Comparison of ENCODE assay signal across 15 cellular contexts in the genomic region with DNA sequence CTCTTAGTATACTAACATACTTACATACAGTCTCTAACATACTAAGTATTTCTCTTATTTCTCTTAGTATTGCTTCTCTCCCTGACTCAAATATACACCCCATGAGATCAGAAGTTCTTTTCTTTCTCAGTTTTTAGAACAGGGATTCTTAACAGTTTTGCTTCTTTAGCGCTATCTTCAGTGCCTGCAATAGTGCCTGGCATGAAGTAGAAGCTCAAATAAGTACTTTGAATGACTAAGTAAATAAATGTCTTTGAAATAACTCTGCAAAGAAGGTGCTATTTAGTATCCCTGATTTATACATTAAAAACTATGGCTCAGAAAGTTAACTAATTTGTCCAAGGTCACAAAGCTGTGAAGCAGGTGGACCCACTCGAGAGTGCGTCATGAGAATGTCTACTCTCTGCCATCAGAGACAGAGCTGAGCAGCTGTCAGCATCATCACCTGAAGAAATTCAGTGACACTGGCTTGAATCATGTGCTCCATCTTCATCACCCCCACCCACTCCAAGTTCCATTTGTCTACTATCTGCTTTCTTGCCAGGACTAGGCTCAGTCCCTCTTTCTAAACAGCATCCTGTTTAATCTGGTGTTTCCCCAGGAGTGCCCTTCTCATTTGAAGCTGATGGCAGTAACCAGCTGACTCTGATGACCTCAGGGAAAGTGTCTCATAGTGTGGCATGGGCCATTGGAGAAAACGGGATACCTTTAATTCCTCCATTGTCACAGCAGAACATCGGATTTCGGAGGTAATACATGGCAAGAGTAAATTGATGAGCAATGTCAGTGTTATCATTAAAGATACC.
A peak's percentile ranks its signal among the peaks of the same experiment; 100 is the strongest.
DNase-seq lines count a peak whose midpoint lies in the region; ATAC-seq and TF ChIP-seq lines count a peak whose summit lies in the region.
"Had no signal": no experiment of that assay in that cellular context is flagged by ENCODE, and none has a peak within 500 bp of the region (broad histone marks: within the 10 kb centered on the region; RNA-seq: fewer than 3 reads in every experiment).

No MANE protein-coding gene starts in this region.

- no peak overlapping the region for H3K4me3 Mint-ChIP-seq in activated CD4-positive, alpha-beta T cell treated with anti-CD3 and anti-CD28 coated beads for 36 hours
- no peak overlapping the region for H3K4me3 Mint-ChIP-seq in activated CD4-positive, alpha-beta T cell treated with anti-CD3 and anti-CD28 coated beads, Interleukin-2, amount 10 ng/mL, durations not matched to agents 24 days and 14 days
- H3K4me3 Mint-ChIP-seq in T-helper 17 cell (no peak overlapping the region), progenitor cell of endocrine pancreas (ENCODE audit: low read depth) (no peak overlapping the region)
- H3K4me3 Mint-ChIP-seq: CD8-positive, alpha-beta T cell had no signal

- no peak overlapping the region for H2AFZ ChIP-seq in GM23248

- peak; percentile 9 for DNase-seq in activated CD4-positive, alpha-beta T cell treated with anti-CD3 and anti-CD28 coated beads for 36 hours
- DNase-seq in activated CD4-positive, alpha-beta T cell treated with anti-CD3 and anti-CD28 coated beads, Interleukin-2, amount 10 ng/mL, durations not matched to agents 24 days and 14 days, result no peak
- no peak for DNase-seq in T-helper 17 cell
- no peak for DNase-seq in left lobe of liver (ENCODE audit: low spot score)
- DNase-seq in progenitor cell of endocrine pancreas (ENCODE audit: low spot score, unreplicated experiment), result no peak
- DNase-seq in NCI-H146 (lab: John Stamatoyannopoulos, UW), result no peak
- no peak for DNase-seq in activated CD8-positive, alpha-beta memory T cell treated with anti-CD3 and anti-CD28 coated beads for 24 hours
- DNase-seq in GM23248, result no peak
- DNase-seq: 8988T; CD8-positive, alpha-beta T cell; DMS79 treated with DMSO at 0.1 percent for 48 hours; HCEC 1CT; NCI-H1930; NCI-H510A treated with DMSO at 0.1 percent for 48 hours had no signal

- H3K27me3 ChIP-seq in GM23248 (replicated peaks; ENCODE audit: insufficient read depth), result no peaks in the 10 kb centered on the region

- H3K36me3 Mint-ChIP-seq in activated CD4-positive, alpha-beta T cell treated with anti-CD3 and anti-CD28 coated beads for 36 hours (ENCODE audit: low read depth), result no peaks in the 10 kb centered on the region
- no peaks in the 10 kb centered on the region for H3K36me3 Mint-ChIP-seq in activated CD4-positive, alpha-beta T cell treated with anti-CD3 and anti-CD28 coated beads, Interleukin-2, amount 10 ng/mL, durations not matched to agents 24 days and 14 days (ENCODE audit: low read depth)
- H3K36me3 Mint-ChIP-seq in T-helper 17 cell (ENCODE audit: low read depth) (peaks cover 3% of the 10 kb centered on the region), progenitor cell of endocrine pancreas (ENCODE audit: insufficient read depth) (peaks cover 16% of the 10 kb centered on the region)

- no peaks in the 10 kb centered on the region for H3K27me3 Mint-ChIP-seq in activated CD4-positive, alpha-beta T cell treated with anti-CD3 and anti-CD28 coated beads for 36 hours
- H3K27me3 Mint-ChIP-seq in activated CD4-positive, alpha-beta T cell treated with anti-CD3 and anti-CD28 coated beads, Interleukin-2, amount 10 ng/mL, durations not matched to agents 24 days and 14 days, result no peaks in the 10 kb centered on the region
- H3K27me3 Mint-ChIP-seq in T-helper 17 cell (no peaks in the 10 kb centered on the region), progenitor cell of endocrine pancreas (no peaks in the 10 kb centered on the region)

- CTCF ChIA-PET in activated CD4-positive, alpha-beta T cell treated with anti-CD3 and anti-CD28 coated beads for 36 hours (lab: Charles Lee), result interaction anchor here (0.5 to 1.0 kb wide), 2 partner anchors 32 to 123 kb away, joined by 3 read pairs; no protein-coding TSS in a partner anchor

- H3K9me3 ChIP-seq in T-helper 17 cell (ENCODE audit: control insufficient read depth, low read length, poor library complexity, severe bottlenecking) (no peaks in the 10 kb centered on the region), GM23248 (ENCODE audit: low read depth) (no peaks in the 10 kb centered on the region)

- H3K4me1 Mint-ChIP-seq in activated CD4-positive, alpha-beta T cell treated with anti-CD3 and anti-CD28 coated beads for 36 hours, result peaks cover 4% of the 10 kb centered on the region
- no peaks in the 10 kb centered on the region for H3K4me1 Mint-ChIP-seq in activated CD4-positive, alpha-beta T cell treated with anti-CD3 and anti-CD28 coated beads, Interleukin-2, amount 10 ng/mL, durations not matched to agents 24 days and 14 days
- H3K4me1 Mint-ChIP-seq in T-helper 17 cell (peaks cover 7% of the 10 kb centered on the region), progenitor cell of endocrine pancreas (ENCODE audit: low read depth) (peaks cover 26% of the 10 kb centered on the region)

- H3K4me2 ChIP-seq in GM23248 (ENCODE audit: unreplicated experiment), result no peak overlapping the region

- no peak overlapping the region for H3K27ac Mint-ChIP-seq in activated CD4-positive, alpha-beta T cell treated with anti-CD3 and anti-CD28 coated beads for 36 hours
- no peak overlapping the region for H3K27ac Mint-ChIP-seq in activated CD4-positive, alpha-beta T cell treated with anti-CD3 and anti-CD28 coated beads, Interleukin-2, amount 10 ng/mL, durations not matched to agents 24 days and 14 days
- H3K27ac Mint-ChIP-seq in T-helper 17 cell (peak overlapping the region; percentile 12), progenitor cell of endocrine pancreas (peak overlapping the region; percentile 33)
- H3K27ac Mint-ChIP-seq: CD8-positive, alpha-beta T cell had no signal

- no peaks in the 10 kb centered on the region for H3F3A ChIP-seq in GM23248 (ENCODE audit: insufficient read depth)

- no peaks in the 10 kb centered on the region for H4K20me1 ChIP-seq in GM23248 (ENCODE audit: insufficient read depth)

- no peak for TF ChIP-seq CTCF in progenitor cell of endocrine pancreas (IDR thresholded peaks at IDR 0.05; ENCODE audit: unreplicated experiment)

- no peaks in the 10 kb centered on the region for H3K79me2 ChIP-seq in GM23248 (ENCODE audit: insufficient read depth)

- peaks cover 7% of the 10 kb centered on the region; the same call in 1 of the 2 replicates for H3K36me3 ChIP-seq in GM23248 (ENCODE audit: low read depth)

- H3K4me3 ChIP-seq in GM23248, result no peak overlapping the region
- H3K4me3 ChIP-seq: K562 had no signal

- intact Hi-C loops in activated CD4-positive, alpha-beta T cell treated with anti-CD3 and anti-CD28 coated beads for 36 hours (cut with DNase I, micrococcal nuclease), result no loop called here
- intact Hi-C loops in activated CD4-positive, alpha-beta T cell treated with anti-CD3 and anti-CD28 coated beads, Interleukin-2, amount 10 ng/mL, durations not matched to agents 24 days and 14 days (cut with micrococcal nuclease), result no loop called here

- WGBS in GM23248 (ENCODE audit: low coverage in 1 of 2, low lambda C conversion rate in 2 of 2, missing lambda C conversion rate in 2 of 2), 2 experiments, result 97 to 99% methylated on average over 6 of the region's 6 CpGs

- H3K9ac ChIP-seq in GM23248, result no peak overlapping the region

- no peak overlapping the region for H3K27ac ChIP-seq in GM23248

- H3K9me2 ChIP-seq in GM23248 (ENCODE audit: insufficient read depth), result no peaks in the 10 kb centered on the region

- POLR2A ChIA-PET in activated CD4-positive, alpha-beta T cell treated with anti-CD3 and anti-CD28 coated beads for 36 hours (lab: Charles Lee), result no interaction called here

- peak; percentile 57 for ATAC-seq in activated CD4-positive, alpha-beta T cell treated with anti-CD3 and anti-CD28 coated beads for 36 hours
- no peak for ATAC-seq in T-helper 17 cell
- peak; percentile 27 for ATAC-seq in left lobe of liver
- ATAC-seq: CD8-positive, alpha-beta T cell; K562 had no signal

- no peaks in the 10 kb centered on the region for H3K9me3 Mint-ChIP-seq in activated CD4-positive, alpha-beta T cell treated with anti-CD3 and anti-CD28 coated beads for 36 hours (ENCODE audit: low read depth)
- no peaks in the 10 kb centered on the region for H3K9me3 Mint-ChIP-seq in activated CD4-positive, alpha-beta T cell treated with anti-CD3 and anti-CD28 coated beads, Interleukin-2, amount 10 ng/mL, durations not matched to agents 24 days and 14 days
- no peaks in the 10 kb centered on the region for H3K9me3 Mint-ChIP-seq in progenitor cell of endocrine pancreas (ENCODE audit: low read depth)
- H3K9me3 Mint-ChIP-seq: CD8-positive, alpha-beta T cell had no signal

- in situ Hi-C loops in GM23248 (cut with MboI), result no loop called here

- no peaks in the 10 kb centered on the region for H3K4me1 ChIP-seq in GM23248 (ENCODE audit: insufficient read depth)

Comparison
In these comparisons a context has a peak if more than half of its experiments do, and no peak if none do; other contexts are left out.
1. H3K27ac Mint-ChIP-seq: peak in T-helper 17 cell (single experiment) and progenitor cell of endocrine pancreas (single experiment); none in activated CD4-positive, alpha-beta T cell treated with anti-CD3 and anti-CD28 coated beads for 36 hours (single experiment) and activated CD4-positive, alpha-beta T cell treated with anti-CD3 and anti-CD28 coated beads, Interleukin-2, amount 10 ng/mL, durations not matched to agents 24 days and 14 days (single experiment).